10 cellular contexts compared by ENCODE assay signal in the genomic region with DNA sequence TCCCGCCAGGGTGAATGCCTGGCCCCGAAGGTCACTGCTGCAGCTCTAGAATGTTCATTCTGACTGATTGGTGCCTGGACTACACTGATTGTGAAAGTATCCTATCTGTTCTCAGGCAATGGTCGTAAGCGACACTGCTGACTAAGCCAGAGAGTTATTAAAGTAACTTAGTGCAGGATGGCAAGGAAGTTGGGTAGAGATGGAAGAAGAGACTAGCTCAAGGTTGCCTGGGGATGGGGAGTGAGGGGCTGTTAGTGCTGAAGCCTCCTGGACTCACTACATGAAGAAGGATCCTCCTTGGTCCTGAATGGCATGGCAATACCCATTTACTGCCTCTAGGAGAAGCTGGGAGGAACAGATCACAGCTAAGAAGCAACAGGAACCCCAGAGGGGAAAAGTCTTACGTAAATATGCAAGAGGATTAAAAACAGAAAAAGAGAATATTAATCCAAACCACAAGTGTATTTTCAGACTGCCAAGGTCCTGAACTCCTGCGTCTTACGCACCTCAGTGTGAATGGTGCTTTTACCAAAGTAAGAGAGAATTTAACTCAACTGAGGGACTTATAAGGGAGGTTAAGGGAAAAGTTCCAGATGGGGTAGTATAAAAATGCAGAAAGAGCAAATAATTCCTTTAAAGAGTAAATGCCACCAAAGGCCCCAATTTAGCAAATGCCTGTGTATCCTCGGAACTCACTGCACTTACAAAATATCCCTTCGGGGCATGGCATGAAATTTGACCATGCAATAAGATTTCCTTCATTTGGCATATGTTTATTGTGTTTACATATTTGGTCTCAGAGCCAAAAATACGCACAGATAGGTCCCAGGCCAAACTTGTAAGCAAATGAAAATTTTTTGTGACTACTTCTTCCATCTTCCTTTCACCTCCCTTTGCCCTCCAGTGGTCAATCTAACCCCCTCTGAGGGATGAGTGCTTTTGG.
DNase-seq lines count a peak whose midpoint lies in the region; ATAC-seq and TF ChIP-seq lines count a peak whose summit lies in the region.
"Had no signal": no experiment of that assay in that cellular context is flagged by ENCODE, and none has a peak within 500 bp of the region (broad histone marks: within the 10 kb centered on the region; RNA-seq: fewer than 3 reads in every experiment).

No MANE protein-coding gene starts in this region.

- H3K4me3 ChIP-seq in retinal pigment epithelial cell (ENCODE audit: low read length) = no peak overlapping the region

- TF ChIP-seq CTCF in retinal pigment epithelial cell (conservative IDR thresholded peaks at IDR 0.05; ENCODE audit: low read depth, low read length) = peak; percentile 76

- H3K27ac ChIP-seq in epithelial cell of prostate = no peak overlapping the region

- ATAC-seq in GM18511 (IDR thresholded peaks at IDR 0.05; ENCODE audit: unreplicated experiment) (peak; percentile 65), GM21528 (IDR thresholded peaks at IDR 0.05; ENCODE audit: low FRiP score, unreplicated experiment) (no peak)

- peak; percentile 52 for DNase-seq in MV-4-11 (lab: John Stamatoyannopoulos, UW)
- peak; percentile 18 for DNase-seq in epithelial cell of prostate (ENCODE audit: low read depth, low spot score)
- DNase-seq in retinal pigment epithelial cell (ENCODE audit: low read depth) = peak; percentile 94
- no peak for DNase-seq in retina
- DNase-seq in NCI-H2029 (lab: John Stamatoyannopoulos, UW) = no peak
- no peak for DNase-seq in stimulated activated CD4-positive, alpha-beta T cell treated with anti-CD3 and anti-CD28 coated beads, Interleukin-2, amount 100 ng/mL, for 48 hours
- DNase-seq: activated CD4-positive, alpha-beta memory T cell treated with anti-CD3 and anti-CD28 coated beads, Interleukin-2, amount 10 ng/mL, durations not matched to agents 7 days and 5 days; stimulated activated naive CD4-positive, alpha-beta T cell treated with Interleukin-2 at 50 U/mL for 16 hours had no signal

Comparison
In these comparisons a context has a peak if more than half of its experiments do, and no peak if none do; other contexts are left out.
1. DNase-seq: peak in MV-4-11 (single experiment), epithelial cell of prostate (single experiment) and retinal pigment epithelial cell (single experiment); none in retina (single experiment), NCI-H2029 (single experiment) and stimulated activated CD4-positive, alpha-beta T cell treated with anti-CD3 and anti-CD28 coated beads, Interleukin-2, amount 100 ng/mL, for 48 hours (0 of 2).